ENCODE assay signal across 2 cellular contexts in the genomic region with DNA sequence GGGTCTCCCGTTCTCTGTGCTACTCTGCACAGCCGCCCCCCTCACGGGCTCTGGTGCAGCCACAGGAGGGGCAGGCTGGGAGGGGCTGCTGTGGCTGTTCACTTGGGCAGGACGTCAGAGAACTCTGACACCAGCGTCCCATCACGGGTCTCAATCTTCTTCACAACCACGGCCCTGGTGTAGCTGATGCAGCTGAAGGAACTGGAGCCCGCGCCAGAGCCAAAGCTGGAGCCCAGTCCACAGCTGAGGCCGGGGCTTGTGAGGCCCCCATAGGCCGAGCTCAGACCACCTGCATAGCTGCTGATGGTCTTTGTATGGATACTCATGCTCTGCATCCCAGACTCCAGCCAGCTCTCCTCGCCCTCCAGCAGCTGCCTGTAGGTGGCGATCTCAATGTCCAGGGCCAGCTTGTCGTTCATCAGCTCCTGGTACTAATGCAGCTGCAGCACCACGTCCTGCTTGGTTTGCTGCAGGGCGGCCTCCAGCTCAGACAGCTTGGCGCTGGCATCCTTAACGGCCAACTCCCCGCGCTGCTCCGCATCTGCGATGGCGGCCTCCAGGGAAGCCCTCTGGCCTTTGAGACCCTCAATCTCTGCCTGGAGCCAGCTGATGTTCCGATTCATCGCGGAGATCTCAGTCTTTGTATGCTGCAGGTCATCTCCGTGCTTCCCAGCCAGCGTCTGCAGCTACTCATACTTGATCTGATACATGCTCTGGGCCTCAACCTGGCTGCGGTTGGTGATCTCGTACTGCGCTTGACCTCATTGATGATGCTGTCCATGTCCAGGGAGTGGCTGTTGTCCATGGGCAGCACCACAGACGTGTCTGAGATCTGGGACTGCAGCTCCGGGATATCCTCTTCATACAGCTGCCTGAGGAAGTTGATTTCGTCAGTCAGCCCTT.
TF ChIP-seq lines count a peak whose summit lies in the region.

No MANE protein-coding gene starts in this region.

TF ChIP-seq in GM23338, 12 proteins besides CTCF, POLR2A, EP300 and RAD21 (continues in another document):
- TF ChIP-seq EZH2phosphoT487 (IDR thresholded peaks at IDR 0.05; ENCODE audit: unreplicated experiment): no peak
- TF ChIP-seq, protein P1, sequence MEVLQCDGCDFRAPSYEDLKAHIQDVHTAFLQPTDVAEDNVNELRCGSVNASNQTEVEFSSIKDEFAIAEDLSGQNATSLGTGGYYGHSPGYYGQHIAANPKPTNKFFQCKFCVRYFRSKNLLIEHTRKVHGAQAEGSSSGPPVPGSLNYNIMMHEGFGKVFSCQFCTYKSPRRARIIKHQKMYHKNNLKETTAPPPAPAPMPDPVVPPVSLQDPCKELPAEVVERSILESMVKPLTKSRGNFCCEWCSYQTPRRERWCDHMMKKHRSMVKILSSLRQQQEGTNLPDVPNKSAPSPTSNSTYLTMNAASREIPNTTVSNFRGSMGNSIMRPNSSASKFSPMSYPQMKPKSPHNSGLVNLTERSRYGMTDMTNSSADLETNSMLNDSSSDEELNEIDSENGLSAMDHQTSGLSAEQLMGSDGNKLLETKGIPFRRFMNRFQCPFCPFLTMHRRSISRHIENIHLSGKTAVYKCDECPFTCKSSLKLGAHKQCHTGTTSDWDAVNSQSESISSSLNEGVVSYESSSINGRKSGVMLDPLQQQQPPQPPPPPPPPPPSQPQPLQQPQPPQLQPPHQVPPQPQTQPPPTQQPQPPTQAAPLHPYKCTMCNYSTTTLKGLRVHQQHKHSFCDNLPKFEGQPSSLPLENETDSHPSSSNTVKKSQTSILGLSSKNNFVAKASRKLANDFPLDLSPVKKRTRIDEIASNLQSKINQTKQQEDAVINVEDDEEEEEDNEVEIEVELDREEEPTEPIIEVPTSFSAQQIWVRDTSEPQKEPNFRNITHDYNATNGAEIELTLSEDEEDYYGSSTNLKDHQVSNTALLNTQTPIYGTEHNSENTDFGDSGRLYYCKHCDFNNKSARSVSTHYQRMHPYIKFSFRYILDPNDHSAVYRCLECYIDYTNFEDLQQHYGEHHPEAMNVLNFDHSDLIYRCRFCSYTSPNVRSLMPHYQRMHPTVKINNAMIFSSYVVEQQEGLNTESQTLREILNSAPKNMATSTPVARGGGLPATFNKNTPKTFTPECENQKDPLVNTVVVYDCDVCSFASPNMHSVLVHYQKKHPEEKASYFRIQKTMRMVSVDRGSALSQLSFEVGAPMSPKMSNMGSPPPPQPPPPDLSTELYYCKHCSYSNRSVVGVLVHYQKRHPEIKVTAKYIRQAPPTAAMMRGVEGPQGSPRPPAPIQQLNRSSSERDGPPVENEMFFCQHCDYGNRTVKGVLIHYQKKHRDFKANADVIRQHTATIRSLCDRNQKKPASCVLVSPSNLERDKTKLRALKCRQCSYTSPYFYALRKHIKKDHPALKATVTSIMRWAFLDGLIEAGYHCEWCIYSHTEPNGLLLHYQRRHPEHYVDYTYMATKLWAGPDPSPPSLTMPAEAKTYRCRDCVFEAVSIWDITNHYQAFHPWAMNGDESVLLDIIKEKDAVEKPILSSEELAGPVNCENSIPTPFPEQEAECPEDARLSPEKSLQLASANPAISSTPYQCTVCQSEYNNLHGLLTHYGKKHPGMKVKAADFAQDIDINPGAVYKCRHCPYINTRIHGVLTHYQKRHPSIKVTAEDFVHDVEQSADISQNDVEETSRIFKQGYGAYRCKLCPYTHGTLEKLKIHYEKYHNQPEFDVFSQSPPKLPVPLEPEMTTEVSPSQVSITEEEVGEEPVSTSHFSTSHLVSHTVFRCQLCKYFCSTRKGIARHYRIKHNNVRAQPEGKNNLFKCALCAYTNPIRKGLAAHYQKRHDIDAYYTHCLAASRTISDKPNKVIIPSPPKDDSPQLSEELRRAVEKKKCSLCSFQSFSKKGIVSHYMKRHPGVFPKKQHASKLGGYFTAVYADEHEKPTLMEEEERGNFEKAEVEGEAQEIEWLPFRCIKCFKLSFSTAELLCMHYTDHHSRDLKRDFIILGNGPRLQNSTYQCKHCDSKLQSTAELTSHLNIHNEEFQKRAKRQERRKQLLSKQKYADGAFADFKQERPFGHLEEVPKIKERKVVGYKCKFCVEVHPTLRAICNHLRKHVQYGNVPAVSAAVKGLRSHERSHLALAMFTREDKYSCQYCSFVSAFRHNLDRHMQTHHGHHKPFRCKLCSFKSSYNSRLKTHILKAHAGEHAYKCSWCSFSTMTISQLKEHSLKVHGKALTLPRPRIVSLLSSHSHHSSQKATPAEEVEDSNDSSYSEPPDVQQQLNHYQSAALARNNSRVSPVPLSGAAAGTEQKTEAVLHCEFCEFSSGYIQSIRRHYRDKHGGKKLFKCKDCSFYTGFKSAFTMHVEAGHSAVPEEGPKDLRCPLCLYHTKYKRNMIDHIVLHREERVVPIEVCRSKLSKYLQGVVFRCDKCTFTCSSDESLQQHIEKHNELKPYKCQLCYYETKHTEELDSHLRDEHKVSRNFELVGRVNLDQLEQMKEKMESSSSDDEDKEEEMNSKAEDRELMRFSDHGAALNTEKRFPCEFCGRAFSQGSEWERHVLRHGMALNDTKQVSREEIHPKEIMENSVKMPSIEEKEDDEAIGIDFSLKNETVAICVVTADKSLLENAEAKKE (CRISPR knock-in tag; IDR thresholded peaks at IDR 0.05): peak; percentile 76; the same call in 1 of the 2 replicates
- no peak for TF ChIP-seq STAT1 (IDR thresholded peaks at IDR 0.05; ENCODE audit: unreplicated experiment)
- no peak for TF ChIP-seq NANOG (IDR thresholded peaks at IDR 0.05; ENCODE audit: borderline replicate concordance)
- TF ChIP-seq ZNF331 (CRISPR knock-in tag; IDR thresholded peaks at IDR 0.05; ENCODE audit: low read depth): no peak
- no peak for TF ChIP-seq JUNB (IDR thresholded peaks at IDR 0.05; ENCODE audit: unreplicated experiment)
- TF ChIP-seq, protein P2, sequence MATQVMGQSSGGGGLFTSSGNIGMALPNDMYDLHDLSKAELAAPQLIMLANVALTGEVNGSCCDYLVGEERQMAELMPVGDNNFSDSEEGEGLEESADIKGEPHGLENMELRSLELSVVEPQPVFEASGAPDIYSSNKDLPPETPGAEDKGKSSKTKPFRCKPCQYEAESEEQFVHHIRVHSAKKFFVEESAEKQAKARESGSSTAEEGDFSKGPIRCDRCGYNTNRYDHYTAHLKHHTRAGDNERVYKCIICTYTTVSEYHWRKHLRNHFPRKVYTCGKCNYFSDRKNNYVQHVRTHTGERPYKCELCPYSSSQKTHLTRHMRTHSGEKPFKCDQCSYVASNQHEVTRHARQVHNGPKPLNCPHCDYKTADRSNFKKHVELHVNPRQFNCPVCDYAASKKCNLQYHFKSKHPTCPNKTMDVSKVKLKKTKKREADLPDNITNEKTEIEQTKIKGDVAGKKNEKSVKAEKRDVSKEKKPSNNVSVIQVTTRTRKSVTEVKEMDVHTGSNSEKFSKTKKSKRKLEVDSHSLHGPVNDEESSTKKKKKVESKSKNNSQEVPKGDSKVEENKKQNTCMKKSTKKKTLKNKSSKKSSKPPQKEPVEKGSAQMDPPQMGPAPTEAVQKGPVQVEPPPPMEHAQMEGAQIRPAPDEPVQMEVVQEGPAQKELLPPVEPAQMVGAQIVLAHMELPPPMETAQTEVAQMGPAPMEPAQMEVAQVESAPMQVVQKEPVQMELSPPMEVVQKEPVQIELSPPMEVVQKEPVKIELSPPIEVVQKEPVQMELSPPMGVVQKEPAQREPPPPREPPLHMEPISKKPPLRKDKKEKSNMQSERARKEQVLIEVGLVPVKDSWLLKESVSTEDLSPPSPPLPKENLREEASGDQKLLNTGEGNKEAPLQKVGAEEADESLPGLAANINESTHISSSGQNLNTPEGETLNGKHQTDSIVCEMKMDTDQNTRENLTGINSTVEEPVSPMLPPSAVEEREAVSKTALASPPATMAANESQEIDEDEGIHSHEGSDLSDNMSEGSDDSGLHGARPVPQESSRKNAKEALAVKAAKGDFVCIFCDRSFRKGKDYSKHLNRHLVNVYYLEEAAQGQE (IDR thresholded peaks at IDR 0.05; ENCODE audit: unreplicated experiment): no peak

TF ChIP-seq in GM12878, 131 proteins besides CTCF, POLR2A, EP300 and RAD21:
- TF ChIP-seq, protein P3, sequence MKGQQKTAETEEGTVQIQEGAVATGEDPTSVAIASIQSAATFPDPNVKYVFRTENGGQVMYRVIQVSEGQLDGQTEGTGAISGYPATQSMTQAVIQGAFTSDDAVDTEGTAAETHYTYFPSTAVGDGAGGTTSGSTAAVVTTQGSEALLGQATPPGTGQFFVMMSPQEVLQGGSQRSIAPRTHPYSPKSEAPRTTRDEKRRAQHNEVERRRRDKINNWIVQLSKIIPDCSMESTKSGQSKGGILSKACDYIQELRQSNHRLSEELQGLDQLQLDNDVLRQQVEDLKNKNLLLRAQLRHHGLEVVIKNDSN (IDR thresholded peaks at IDR 0.05; ENCODE audit: borderline replicate concordance, extremely low read length, insufficient read depth, low read depth, low read length): no peak
- TF ChIP-seq RAD51 (IDR thresholded peaks at IDR 0.05) (no peak), STAT1 (conservative IDR thresholded peaks at IDR 0.05) (no peak)
